Comparison of ENCODE assay signal across 19 cellular contexts in the genomic region with DNA sequence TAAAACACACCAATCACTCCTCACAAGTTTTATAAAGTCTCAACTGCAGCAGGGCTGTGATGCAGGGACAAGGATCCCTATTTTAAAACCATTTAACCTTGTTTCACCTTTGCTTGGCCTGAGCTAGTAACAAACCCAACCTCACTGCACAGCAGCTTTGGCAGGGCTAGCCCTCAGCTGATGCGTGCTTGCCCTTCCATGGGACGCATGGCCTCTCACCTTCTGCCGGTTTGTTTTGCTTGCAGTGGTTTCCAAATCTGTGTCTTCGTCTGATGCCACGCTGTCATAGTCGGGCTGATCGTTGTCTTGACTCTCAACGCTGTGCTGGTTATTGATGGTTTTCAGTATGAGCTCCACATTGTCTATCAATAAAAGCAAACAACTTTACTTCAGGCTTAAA. TPM values are rescaled to one million over a fixed set of nuclear protein-coding genes. Genes with fewer than 3 reads are reported as not detected.
A peak's percentile ranks its signal among the peaks of the same experiment; 100 is the strongest.
DNase-seq lines count a peak whose midpoint lies in the region; ATAC-seq and TF ChIP-seq lines count a peak whose summit lies in the region.
"Had no signal": no experiment of that assay in that cellular context is flagged by ENCODE, and none has a peak within 500 bp of the region (broad histone marks: within the 10 kb centered on the region; RNA-seq: fewer than 3 reads in every experiment).

No MANE protein-coding gene starts in this region.

- in situ Hi-C loops in GM23248 (cut with MboI): no loop called here

- H3K4me3 ChIP-seq in BLaER1 treated with 17β-estradiol and CSF1 and Interleukin-3, amounts not matched to agents 10 nM and 100 nM: no peak overlapping the region
- no peak overlapping the region for H3K4me3 ChIP-seq in GM23248

- no peaks in the 10 kb centered on the region for H3K27me3 Mint-ChIP-seq in dendritic cell treated with granulocyte-macrophage colony-stimulating factor and Interleukin-4, amounts not matched to agents 40 ng/mL and 50 ng/mL, for 4 days
- no peaks in the 10 kb centered on the region for H3K27me3 Mint-ChIP-seq in nephron (ENCODE audit: low read depth)
- no peaks in the 10 kb centered on the region for H3K27me3 Mint-ChIP-seq in progenitor cell of endocrine pancreas
- H3K27me3 Mint-ChIP-seq: CD4-positive, CD25-positive, alpha-beta regulatory T cell; T-cell; type B pancreatic cell had no signal

- peaks cover 0 to 63% (median 13%) of the 10 kb centered on the region in 11 experiments; a peak in 11 of 22 replicates for H4K20me1 ChIP-seq in BLaER1 treated with 17β-estradiol and CSF1 and Interleukin-3, amounts not matched to agents 10 nM and 100 nM
- no peaks in the 10 kb centered on the region for H4K20me1 ChIP-seq in GM23248 (ENCODE audit: insufficient read depth)

- H3K4me3 Mint-ChIP-seq in dendritic cell treated with granulocyte-macrophage colony-stimulating factor and Interleukin-4, amounts not matched to agents 40 ng/mL and 50 ng/mL, for 4 days: no peak overlapping the region
- H3K4me3 Mint-ChIP-seq in nephron (no peak overlapping the region), progenitor cell of endocrine pancreas (ENCODE audit: low read depth) (no peak overlapping the region)
- H3K4me3 Mint-ChIP-seq: activated T-cell treated with anti-CD3 and anti-CD28 coated beads, Interleukin-2, amount 50 U/mL, for 4 hours; CD4-positive, CD25-positive, alpha-beta regulatory T cell; T-cell; type B pancreatic cell had no signal

- peak overlapping the region; percentile 77 for H3K27ac Mint-ChIP-seq in dendritic cell treated with granulocyte-macrophage colony-stimulating factor and Interleukin-4, amounts not matched to agents 40 ng/mL and 50 ng/mL, for 4 days
- peak overlapping the region; percentile 93 to 99 (median 97) for H3K27ac Mint-ChIP-seq in nephron
- no peak overlapping the region for H3K27ac Mint-ChIP-seq in progenitor cell of endocrine pancreas
- H3K27ac Mint-ChIP-seq: type B pancreatic cell had no signal

- no peak for DNase-seq in GM23248
- DNase-seq in NCI-H1436 treated with DMSO at 0.1 percent for 48 hours (lab: John Stamatoyannopoulos, UW): no peak
- no peak for DNase-seq in progenitor cell of endocrine pancreas (ENCODE audit: low spot score, unreplicated experiment)
- DNase-seq: activated CD4-positive, CD25-positive, alpha-beta regulatory T cell; activated T-cell treated with anti-CD3 and anti-CD28 coated beads, Interleukin-2, amount 50 U/mL, for 4 hours; brain microvascular endothelial cell; CD4-positive, CD25-positive, alpha-beta regulatory T cell; EL; foreskin keratinocyte; mesendoderm; NCI-H187 treated with DMSO at 0.1 percent for 48 hours; NCI-H69; stimulated activated CD4-positive, alpha-beta T cell treated with anti-CD3 and anti-CD28 coated beads, Interleukin-15, amount 100 ng/mL, for 24 hours; T-cell had no signal

- no peaks in the 10 kb centered on the region for H3K9me3 Mint-ChIP-seq in dendritic cell treated with granulocyte-macrophage colony-stimulating factor and Interleukin-4, amounts not matched to agents 40 ng/mL and 50 ng/mL, for 4 days
- H3K9me3 Mint-ChIP-seq in nephron: no peaks in the 10 kb centered on the region
- no peaks in the 10 kb centered on the region for H3K9me3 Mint-ChIP-seq in progenitor cell of endocrine pancreas (ENCODE audit: low read depth)
- H3K9me3 Mint-ChIP-seq: activated T-cell treated with anti-CD3 and anti-CD28 coated beads, Interleukin-2, amount 50 U/mL, for 4 hours; CD4-positive, CD25-positive, alpha-beta regulatory T cell; T-cell; type B pancreatic cell had no signal

- H3K36me3 ChIP-seq in BLaER1 treated with 17β-estradiol and CSF1 and Interleukin-3, amounts not matched to agents 10 nM and 100 nM: peaks cover 96 to 100% (median 100%) of the 10 kb centered on the region in 11 experiments
- H3K36me3 ChIP-seq in GM23248 (ENCODE audit: low read depth): peaks cover 33% of the 10 kb centered on the region

- H3K9me3 ChIP-seq in BLaER1 treated with 17β-estradiol and CSF1 and Interleukin-3, amounts not matched to agents 10 nM and 100 nM (replicated peaks in 1 of 11): no peaks in the 10 kb centered on the region
- no peaks in the 10 kb centered on the region for H3K9me3 ChIP-seq in GM23248 (ENCODE audit: low read depth)

- no peaks in the 10 kb centered on the region for H3K27me3 ChIP-seq in BLaER1 treated with 17β-estradiol and CSF1 and Interleukin-3, amounts not matched to agents 10 nM and 100 nM
- no peaks in the 10 kb centered on the region for H3K27me3 ChIP-seq in GM23248 (replicated peaks; ENCODE audit: insufficient read depth)
- H3K27me3 ChIP-seq: brain microvascular endothelial cell, foreskin keratinocyte had no signal

- H3K4me2 ChIP-seq in BLaER1 treated with 17β-estradiol and CSF1 and Interleukin-3, amounts not matched to agents 10 nM and 100 nM: peak overlapping the region in 6 of 11 experiments; percentile 3 to 57 (median 50); a peak in 10 of 22 replicates
- no peak overlapping the region for H3K4me2 ChIP-seq in GM23248 (ENCODE audit: unreplicated experiment)

- peaks cover 100% of the 10 kb centered on the region for H3K36me3 Mint-ChIP-seq in dendritic cell treated with granulocyte-macrophage colony-stimulating factor and Interleukin-4, amounts not matched to agents 40 ng/mL and 50 ng/mL, for 4 days (ENCODE audit: low read depth)
- peaks cover 60% of the 10 kb centered on the region for H3K36me3 Mint-ChIP-seq in nephron (ENCODE audit: low read depth)
- H3K36me3 Mint-ChIP-seq in progenitor cell of endocrine pancreas (ENCODE audit: insufficient read depth): peaks cover 34% of the 10 kb centered on the region

- H3K9me2 ChIP-seq in GM23248 (ENCODE audit: insufficient read depth): no peaks in the 10 kb centered on the region

- no peak overlapping the region for H2AFZ ChIP-seq in GM23248

- peaks cover 5 to 45% (median 25%) of the 10 kb centered on the region in 10 experiments for H3K4me1 ChIP-seq in BLaER1 treated with 17β-estradiol and CSF1 and Interleukin-3, amounts not matched to agents 10 nM and 100 nM
- peaks cover 52% of the 10 kb centered on the region for H3K4me1 ChIP-seq in GM23248 (ENCODE audit: insufficient read depth)
- H3K4me1 ChIP-seq: foreskin keratinocyte had no signal

- WGBS in GM23248 (ENCODE audit: low coverage in 1 of 2, low lambda C conversion rate in 2 of 2, missing lambda C conversion rate in 2 of 2), 2 experiments: 97 to 98% methylated on average over 8 of the region's 8 CpGs

- H3K9ac ChIP-seq in BLaER1 treated with 17β-estradiol and CSF1 and Interleukin-3, amounts not matched to agents 10 nM and 100 nM: peak overlapping the region in 5 of 11 experiments; percentile 2 to 47 (median 22); a peak in 4 of 22 replicates
- H3K9ac ChIP-seq in GM23248: no peak overlapping the region

- TF ChIP-seq CTCF in nephron (IDR thresholded peaks at IDR 0.05; ENCODE audit: unreplicated experiment in 3 of 3): no peak
- TF ChIP-seq CTCF in progenitor cell of endocrine pancreas (IDR thresholded peaks at IDR 0.05; ENCODE audit: unreplicated experiment): no peak

- peaks cover 30% of the 10 kb centered on the region for H3K4me1 Mint-ChIP-seq in dendritic cell treated with granulocyte-macrophage colony-stimulating factor and Interleukin-4, amounts not matched to agents 40 ng/mL and 50 ng/mL, for 4 days (ENCODE audit: low read depth)
- H3K4me1 Mint-ChIP-seq in nephron (peaks cover 53% of the 10 kb centered on the region), progenitor cell of endocrine pancreas (ENCODE audit: low read depth) (peaks cover 12% of the 10 kb centered on the region)

- peak overlapping the region in 3 of 11 experiments; percentile 6 to 43 (median 37); a peak in 6 of 22 replicates for H3K27ac ChIP-seq in BLaER1 treated with 17β-estradiol and CSF1 and Interleukin-3, amounts not matched to agents 10 nM and 100 nM
- peak overlapping the region; percentile 81; the same call in 1 of the 2 replicates for H3K27ac ChIP-seq in GM23248
- H3K27ac ChIP-seq: foreskin keratinocyte had no signal

- peaks cover 57% of the 10 kb centered on the region for H3F3A ChIP-seq in GM23248 (ENCODE audit: insufficient read depth)

- no peak for ATAC-seq in HG02840 (IDR thresholded peaks at IDR 0.05; ENCODE audit: low FRiP score, unreplicated experiment)
- ATAC-seq: activated T-cell treated with anti-CD3 and anti-CD28 coated beads, Interleukin-2, amount 50 U/mL, for 4 hours; foreskin keratinocyte; T-cell had no signal

- no peaks in the 10 kb centered on the region for H3K79me2 ChIP-seq in GM23248 (ENCODE audit: insufficient read depth)

- intact Hi-C loops in dendritic cell treated with granulocyte-macrophage colony-stimulating factor and Interleukin-4, amounts not matched to agents 40 ng/mL and 50 ng/mL, for 4 days (cut with micrococcal nuclease): no loop called here

RNA-seq across cellular contexts. Expression of gene GIT2, which starts 43.3 kb away (rescaled TPM):
- total RNA-seq in GM23248 (2014; rRNA removed; shearing (Covaris generic)): 23.4 and 26.4 TPM in 2 replicates
- polyA plus RNA-seq in GM23248 (2016; fragmentation: Nextera tagmentation; extraction: Ambion mirVana): 42.1 TPM in 2 replicates
- 37.5 and 40.7 TPM in 2 replicates for total RNA-seq in progenitor cell of endocrine pancreas

RNA-seq across cellular contexts. Expression of gene ANKRD13A, which starts 46.4 kb away (rescaled TPM):
- total RNA-seq in GM23248 (2014; rRNA removed; shearing (Covaris generic)): 237 and 241 TPM in 2 replicates
- polyA plus RNA-seq in GM23248 (2016; fragmentation: Nextera tagmentation; extraction: Ambion mirVana): 74.8 and 77.3 TPM in 2 replicates
- 36.0 and 38.0 TPM in 2 replicates for total RNA-seq in progenitor cell of endocrine pancreas

RNA-seq across cellular contexts. Expression of gene TCHP, which starts 52.8 kb away (rescaled TPM):
- total RNA-seq in GM23248 (2014; rRNA removed; shearing (Covaris generic)): 11.7 and 14.7 TPM in 2 replicates
- polyA plus RNA-seq in GM23248 (2016; fragmentation: Nextera tagmentation; extraction: Ambion mirVana): 9.7 and 11.5 TPM in 2 replicates
- 19.3 and 20.6 TPM in 2 replicates for total RNA-seq in progenitor cell of endocrine pancreas
